21 cellular contexts compared by ENCODE assay signal in the genomic region with DNA sequence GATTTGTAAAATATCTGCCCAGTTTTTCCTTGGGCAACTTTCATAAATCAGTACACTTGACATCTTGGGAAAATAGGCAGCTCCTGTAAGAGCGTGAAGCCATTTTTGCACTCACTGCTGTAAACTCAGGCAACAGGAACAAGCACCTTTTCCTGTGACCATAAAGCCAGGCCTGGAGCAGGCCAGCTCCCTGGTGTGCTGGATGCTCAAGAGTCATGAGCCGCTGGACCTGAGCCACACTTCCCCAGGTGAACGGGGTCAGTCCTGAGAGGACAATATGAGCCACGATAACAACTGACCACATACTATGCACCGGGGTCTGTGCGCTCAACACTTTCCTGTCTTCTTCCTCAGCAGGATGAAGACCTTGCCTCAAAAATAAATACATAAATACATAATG.
DNase-seq lines count a peak whose midpoint lies in the region; ATAC-seq and TF ChIP-seq lines count a peak whose summit lies in the region.
"Had no signal": no experiment of that assay in that cellular context is flagged by ENCODE, and none has a peak within 500 bp of the region (broad histone marks: within the 10 kb centered on the region; RNA-seq: fewer than 3 reads in every experiment).

No MANE protein-coding gene starts in this region.

- H3K36me3 ChIP-seq in BLaER1, result no peaks in the 10 kb centered on the region
- H3K36me3 ChIP-seq in DND-41 (ENCODE audit: insufficient read depth, low read length), result no peaks in the 10 kb centered on the region
- no peaks in the 10 kb centered on the region for H3K36me3 ChIP-seq in liver (ENCODE audit: control insufficient read depth in 4 of 4, insufficient read depth in 3 of 4, low read depth in 1 of 4, low read length in 3 of 4)
- H3K36me3 ChIP-seq: HAP-1, SJCRH30 had no signal

- no peaks in the 10 kb centered on the region for H3K9me3 ChIP-seq in BLaER1
- H3K9me3 ChIP-seq in DND-41 (ENCODE audit: insufficient read depth, low read length, severe bottlenecking), result no peaks in the 10 kb centered on the region
- H3K9me3 ChIP-seq in liver (ENCODE audit: control insufficient read depth in 4 of 4, low read length in 3 of 4), result no peaks in the 10 kb centered on the region
- H3K9me3 ChIP-seq: Caco-2, HAP-1, SJCRH30 had no signal

- DNase-seq in DND-41 (no peak), dermis blood vessel endothelial cell (peak; percentile 19)
- DNase-seq in stimulated activated CD4-positive, alpha-beta T cell treated with anti-CD3 and anti-CD28 coated beads, Interleukin-4, amount 100 ng/mL, for 1 hour, result no peak
- DNase-seq: ACHN; AML-193; CD4-positive, alpha-beta T cell; GDM1; NCI-H1417; NCI-H187; NCI-H2107; NCI-H2227 treated with DMSO at 0.1 percent for 48 hours; NCI-H510A treated with DMSO at 0.1 percent for 48 hours; NCI-H82; SJCRH30 had no signal

- ATAC-seq in DND-41 (ENCODE audit: insufficient read depth, low read depth) (no peak), HG03565 (IDR thresholded peaks at IDR 0.05; ENCODE audit: unreplicated experiment) (no peak), GM18870 (IDR thresholded peaks at IDR 0.05; ENCODE audit: unreplicated experiment) (no peak)

- TF ChIP-seq RAD21 in liver (IDR thresholded peaks at IDR 0.05), result no peak

- H3K4me3 ChIP-seq in BLaER1 (no peak overlapping the region), DND-41 (ENCODE audit: low read depth in 1 of 2, low read length in 2 of 2) (no peak overlapping the region), liver (ENCODE audit: low read depth in 1 of 3, low read length in 3 of 3) (no peak overlapping the region)
- H3K4me3 ChIP-seq: HAP-1, SJCRH30 had no signal

- no peak overlapping the region for H2AFZ ChIP-seq in DND-41 (ENCODE audit: low read depth, low read length)

- TF ChIP-seq CTCF in DND-41 (IDR thresholded peaks at IDR 0.05; ENCODE audit: borderline replicate concordance, extremely low read depth, low read length, poor library complexity, severe bottlenecking), result no peak
- no peak for TF ChIP-seq CTCF in liver (IDR thresholded peaks at IDR 0.05; ENCODE audit: low read depth, low read length, missing input control)

- H3K4me2 ChIP-seq in BLaER1 (peak overlapping the region; percentile 88), DND-41 (ENCODE audit: insufficient read depth, low read length) (no peak overlapping the region)
- H3K4me2 ChIP-seq: KMS-11 had no signal

- H3K79me2 ChIP-seq in DND-41 (ENCODE audit: insufficient read depth, low read length), result no peaks in the 10 kb centered on the region

- no peaks in the 10 kb centered on the region for H4K20me1 ChIP-seq in BLaER1
- H4K20me1 ChIP-seq in DND-41 (ENCODE audit: insufficient read depth, low read length), result no peaks in the 10 kb centered on the region

- peak overlapping the region; percentile 54; the same call in 1 of the 2 replicates for H3K27ac ChIP-seq in BLaER1
- H3K27ac ChIP-seq in DND-41 (ENCODE audit: low read length), result peak overlapping the region; percentile 76; the same call in 1 of the 2 replicates
- H3K27ac ChIP-seq in liver (ENCODE audit: low read depth in 1 of 2, low read length in 2 of 2), result peak overlapping the region; percentile 81 to 86
- H3K27ac ChIP-seq: KMS-11, SJCRH30 had no signal

- no peaks in the 10 kb centered on the region for H3K27me3 ChIP-seq in BLaER1
- no peaks in the 10 kb centered on the region for H3K27me3 ChIP-seq in DND-41 (ENCODE audit: insufficient read depth, low read length, poor library complexity)
- no peaks in the 10 kb centered on the region for H3K27me3 ChIP-seq in liver (ENCODE audit: control insufficient read depth in 4 of 4, insufficient read depth in 4 of 4, low read length in 3 of 4)

- H3K4me1 ChIP-seq in BLaER1 (peaks cover 82% of the 10 kb centered on the region), DND-41 (ENCODE audit: insufficient read depth, low read length) (peaks cover 26% of the 10 kb centered on the region), liver (ENCODE audit: control insufficient read depth in 4 of 4, insufficient read depth in 4 of 4, low read length in 3 of 4) (peaks cover 30 to 53% (median 40%) of the 10 kb centered on the region in 4 donors)
- H3K4me1 ChIP-seq: Caco-2, HAP-1, SJCRH30 had no signal

- H3K9ac ChIP-seq in BLaER1 (no peak overlapping the region), DND-41 (ENCODE audit: low read depth, low read length) (no peak overlapping the region), liver (ENCODE audit: low read depth in 1 of 2, low read length in 2 of 2) (no peak overlapping the region)
- H3K9ac ChIP-seq: KMS-11 had no signal

- WGBS in liver, result 51% methylated on average over 6 of the region's 6 CpGs

TF ChIP-seq in liver, 16 proteins besides CTCF, POLR2A, EP300 and RAD21:
- no peak for TF ChIP-seq ATF3 (IDR thresholded peaks at IDR 0.05)
- TF ChIP-seq SP1 (IDR thresholded peaks at IDR 0.05), result no peak
- TF ChIP-seq NR2F2 (IDR thresholded peaks at IDR 0.05), result no peak
- TF ChIP-seq MAX (IDR thresholded peaks at IDR 0.05), result no peak
- TF ChIP-seq EGR1 (IDR thresholded peaks at IDR 0.05; ENCODE audit: low read depth in 2 of 2), result no peak
- no peak for TF ChIP-seq TAF1 (conservative IDR thresholded peaks at IDR 0.05)
TF ChIP-seq in liver: peak in this region for 0.
